In genomic region chr4:107655289-107655688, GRCh38 we compare ENCODE assay signal across 20 cellular contexts.
DNase-seq lines count a peak whose midpoint lies in the region; ATAC-seq, FAIRE-seq and TF ChIP-seq lines count a peak whose summit lies in the region.
"Had no signal": no experiment of that assay in that cellular context is flagged by ENCODE, and none has a peak within 500 bp of the region (broad histone marks: within the 10 kb centered on the region; RNA-seq: fewer than 3 reads in every experiment).

No MANE protein-coding gene starts in this region.

- ATAC-seq in activated CD4-positive, alpha-beta T cell treated with anti-CD3 and anti-CD28 coated beads for 36 hours = peak; percentile 60
- peak; percentile 58 for ATAC-seq in HG02870 (IDR thresholded peaks at IDR 0.05; ENCODE audit: unreplicated experiment)
- ATAC-seq in GM12878 = no peak
- peak; percentile 79 for ATAC-seq in stimulated activated effector memory CD8-positive, alpha-beta T cell treated with anti-CD3 and anti-CD28 coated beads, Interleukin-12 subunit alpha, Interleukin-12 subunit beta, amount 100 ng/mL, for 72 hours
- no peak for ATAC-seq in HG02642 (IDR thresholded peaks at IDR 0.05; ENCODE audit: poor library complexity, unreplicated experiment)
- ATAC-seq: CD8-positive, alpha-beta T cell had no signal

- no peak for TF ChIP-seq CTCF in GM12878 (IDR thresholded peaks at IDR 0.05 in 2 of 3, conservative IDR thresholded peaks at IDR 0.05 in 1 of 3; ENCODE audit: control insufficient read depth in 2 of 3, extremely low read depth in 1 of 3, insufficient read depth in 1 of 3, low read depth in 3 of 3, low read length in 3 of 3)

- TF ChIP-seq EP300 in GM12878 (IDR thresholded peaks at IDR 0.05; ENCODE audit: borderline replicate concordance in 1 of 2, control insufficient read depth in 1 of 2, low read depth in 2 of 2, low read length in 2 of 2) = no peak

- no peak overlapping the region for H3K4me2 ChIP-seq in GM12878 (ENCODE audit: control insufficient read depth, insufficient read depth)
- H3K4me2 ChIP-seq: BLaER1 treated with 17β-estradiol and CSF1 and Interleukin-3, amounts not matched to agents 10 nM and 100 nM had no signal

- DNase-seq in activated CD4-positive, alpha-beta T cell treated with anti-CD3 and anti-CD28 coated beads for 36 hours = no peak
- DNase-seq in activated CD4-positive, alpha-beta T cell treated with anti-CD3 and anti-CD28 coated beads for 4 hours = no peak
- DNase-seq in GM12878 (ENCODE audit: low read depth, low spot score) (no peak), COR-L47 (lab: John Stamatoyannopoulos, UW) (no peak)
- DNase-seq in stimulated activated effector memory CD8-positive, alpha-beta T cell treated with anti-CD3 and anti-CD28 coated beads, Interleukin-12 subunit alpha, Interleukin-12 subunit beta, amount 100 ng/mL, for 72 hours (ENCODE audit: low spot score in 2 of 2) = no peak
- DNase-seq in activated naive CD4-positive, alpha-beta T cell treated with anti-CD3 and anti-CD28 coated beads, Interleukin-2, amount 50 U/mL, for 16 hours = no peak
- DNase-seq: CD8-positive, alpha-beta T cell; DMS 273 treated with DMSO at 0.1 percent for 48 hours; DMS53; DND-41; EL; H9 had no signal

- no peak overlapping the region for H2AFZ ChIP-seq in GM12878 (ENCODE audit: control insufficient read depth, low read depth, low read length)

- no peak for FAIRE-seq in GM12878 (lab: Jason Lieb, UNC)
- FAIRE-seq: GM12891, GM18507, H1 had no signal

- CTCF ChIA-PET in activated CD4-positive, alpha-beta T cell treated with anti-CD3 and anti-CD28 coated beads for 36 hours (lab: Charles Lee) = no interaction called here
- CTCF ChIA-PET in GM12878 (lab: Yijun Ruan, JAX) = interaction anchor here (0.5 kb wide), 1 partner anchor 127 kb away, joined by 3 read pairs; no protein-coding TSS in a partner anchor

- H4K20me1 ChIP-seq in GM12878 (ENCODE audit: control insufficient read depth, insufficient read depth) = no peaks in the 10 kb centered on the region

- intact Hi-C loops in activated CD4-positive, alpha-beta T cell treated with anti-CD3 and anti-CD28 coated beads for 36 hours (cut with DNase I, micrococcal nuclease) = loop anchor here in 1 of 2 experiments (2.0 kb wide), 1 partner anchor 64 kb away; no protein-coding TSS in a partner anchor
- intact Hi-C loops in GM12878 (cut with micrococcal nuclease; ENCODE audit: unreplicated experiment) = no loop called here

- no peaks in the 10 kb centered on the region for H3K27me3 ChIP-seq in GM12878 (replicated peaks in 1 of 2; ENCODE audit: control insufficient read depth in 2 of 2, insufficient read depth in 2 of 2, low read length in 1 of 2)
- H3K27me3 ChIP-seq: BLaER1 treated with 17β-estradiol and CSF1 and Interleukin-3, amounts not matched to agents 10 nM and 100 nM had no signal

- peaks cover 2% of the 10 kb centered on the region; the same call in 2 of the 3 replicates for H3K9me3 ChIP-seq in GM12878 (replicated peaks; ENCODE audit: control insufficient read depth, insufficient read depth, low read length)

- no peaks in the 10 kb centered on the region for H3K4me1 ChIP-seq in GM12878 (ENCODE audit: control insufficient read depth, insufficient read depth, low read length)

- TF ChIP-seq POLR2A in GM12878 (IDR thresholded peaks at IDR 0.05; ENCODE audit: low read depth, low read length) = no peak

- SMC1A ChIA-PET in GM12878 (lab: Charles Lee; ENCODE audit: uncharacterized antibody, unreplicated experiment) = interaction anchor here (1.3 kb wide), 1 partner anchor 71 kb away, joined by 3 read pairs; no protein-coding TSS in a partner anchor

- H3K9ac ChIP-seq in GM12878 (ENCODE audit: control insufficient read depth, insufficient read depth, low read length) = no peak overlapping the region
- H3K9ac ChIP-seq: BLaER1 treated with 17β-estradiol and CSF1 and Interleukin-3, amounts not matched to agents 10 nM and 100 nM had no signal

- no TSS peak for BruUV-seq in GM12878 (replicated peaks; lab: Mats Ljungman, UMichigan)

- H3K4me3 ChIP-seq in GM12878 = no peak overlapping the region
- H3K4me3 ChIP-seq: BLaER1 treated with 17β-estradiol and CSF1 and Interleukin-3, amounts not matched to agents 10 nM and 100 nM had no signal

- H3K27ac Mint-ChIP-seq in activated CD4-positive, alpha-beta T cell treated with anti-CD3 and anti-CD28 coated beads for 36 hours = no peak overlapping the region
- H3K27ac Mint-ChIP-seq in stimulated activated effector memory CD8-positive, alpha-beta T cell treated with anti-CD3 and anti-CD28 coated beads, Interleukin-12 subunit alpha, Interleukin-12 subunit beta, amount 100 ng/mL, for 72 hours = no peak overlapping the region
- H3K27ac Mint-ChIP-seq: B cell; CD8-positive, alpha-beta T cell; H9 had no signal

- in situ Hi-C loops in GM12878 (cut with MboI) = no loop called here

- POLR2A ChIA-PET in activated CD4-positive, alpha-beta T cell treated with anti-CD3 and anti-CD28 coated beads for 36 hours (lab: Charles Lee) = no interaction called here
- POLR2A ChIA-PET in GM12878 (lab: Charles Lee) = no interaction called here

- H3K79me2 ChIP-seq in GM12878 (ENCODE audit: control insufficient read depth, insufficient read depth, low read length) = no peaks in the 10 kb centered on the region

- no peak overlapping the region for H3K27ac ChIP-seq in GM12878 (ENCODE audit: control insufficient read depth, insufficient read depth)
- H3K27ac ChIP-seq: BLaER1 treated with 17β-estradiol and CSF1 and Interleukin-3, amounts not matched to agents 10 nM and 100 nM; HL-60 had no signal

- RAD21 ChIA-PET in GM12878 (lab: Charles Lee; ENCODE audit: unreplicated experiment) = no interaction called here

- no peak overlapping the region for H3K4me3 Mint-ChIP-seq in activated CD4-positive, alpha-beta T cell treated with anti-CD3 and anti-CD28 coated beads for 36 hours
- no peak overlapping the region for H3K4me3 Mint-ChIP-seq in stimulated activated effector memory CD8-positive, alpha-beta T cell treated with anti-CD3 and anti-CD28 coated beads, Interleukin-12 subunit alpha, Interleukin-12 subunit beta, amount 100 ng/mL, for 72 hours
- H3K4me3 Mint-ChIP-seq: B cell; CD8-positive, alpha-beta T cell; H9 had no signal

- peaks cover 46% of the 10 kb centered on the region for H3K36me3 Mint-ChIP-seq in activated CD4-positive, alpha-beta T cell treated with anti-CD3 and anti-CD28 coated beads for 36 hours (ENCODE audit: low read depth)
- H3K36me3 Mint-ChIP-seq in stimulated activated effector memory CD8-positive, alpha-beta T cell treated with anti-CD3 and anti-CD28 coated beads, Interleukin-12 subunit alpha, Interleukin-12 subunit beta, amount 100 ng/mL, for 72 hours = peaks cover 30% of the 10 kb centered on the region

- no peaks in the 10 kb centered on the region for H3K4me1 Mint-ChIP-seq in activated CD4-positive, alpha-beta T cell treated with anti-CD3 and anti-CD28 coated beads for 36 hours
- H3K4me1 Mint-ChIP-seq in stimulated activated effector memory CD8-positive, alpha-beta T cell treated with anti-CD3 and anti-CD28 coated beads, Interleukin-12 subunit alpha, Interleukin-12 subunit beta, amount 100 ng/mL, for 72 hours = no peaks in the 10 kb centered on the region

- no peak for TF ChIP-seq RAD21 in GM12878 (IDR thresholded peaks at IDR 0.05; ENCODE audit: insufficient read depth, low read depth, low read length)

- H3K27me3 Mint-ChIP-seq in activated CD4-positive, alpha-beta T cell treated with anti-CD3 and anti-CD28 coated beads for 36 hours = no peaks in the 10 kb centered on the region
- H3K27me3 Mint-ChIP-seq: B cell had no signal

- peaks cover 4% of the 10 kb centered on the region for H3K9me3 Mint-ChIP-seq in activated CD4-positive, alpha-beta T cell treated with anti-CD3 and anti-CD28 coated beads for 36 hours (ENCODE audit: low read depth)
- H3K9me3 Mint-ChIP-seq in stimulated activated effector memory CD8-positive, alpha-beta T cell treated with anti-CD3 and anti-CD28 coated beads, Interleukin-12 subunit alpha, Interleukin-12 subunit beta, amount 100 ng/mL, for 72 hours = no peaks in the 10 kb centered on the region
- H3K9me3 Mint-ChIP-seq: H9 had no signal

- H3K36me3 ChIP-seq in GM12878 (ENCODE audit: control insufficient read depth in 2 of 2, insufficient read depth in 2 of 2, low read length in 1 of 2) = peaks cover 2 to 3% of the 10 kb centered on the region in 2 experiments; a peak in 3 of 4 replicates

TF ChIP-seq in GM12878, 131 proteins besides CTCF, POLR2A, EP300 and RAD21:
- TF ChIP-seq SIN3A (IDR thresholded peaks at IDR 0.05; ENCODE audit: low read depth, low read length) = no peak
- TF ChIP-seq JUNB (IDR thresholded peaks at IDR 0.05) = peak; percentile 27; the same call in 1 of the 2 replicates

Comparison
In these comparisons a context has a peak if more than half of its experiments do, and no peak if none do; other contexts are left out.
1. ATAC-seq: peak in activated CD4-positive, alpha-beta T cell treated with anti-CD3 and anti-CD28 coated beads for 36 hours (single experiment), HG02870 (single experiment) and stimulated activated effector memory CD8-positive, alpha-beta T cell treated with anti-CD3 and anti-CD28 coated beads, Interleukin-12 subunit alpha, Interleukin-12 subunit beta, amount 100 ng/mL, for 72 hours (single experiment); none in GM12878 (single experiment) and HG02642 (single experiment).